Comparison of ENCODE assay signal across 13 cellular contexts in the genomic region with DNA sequence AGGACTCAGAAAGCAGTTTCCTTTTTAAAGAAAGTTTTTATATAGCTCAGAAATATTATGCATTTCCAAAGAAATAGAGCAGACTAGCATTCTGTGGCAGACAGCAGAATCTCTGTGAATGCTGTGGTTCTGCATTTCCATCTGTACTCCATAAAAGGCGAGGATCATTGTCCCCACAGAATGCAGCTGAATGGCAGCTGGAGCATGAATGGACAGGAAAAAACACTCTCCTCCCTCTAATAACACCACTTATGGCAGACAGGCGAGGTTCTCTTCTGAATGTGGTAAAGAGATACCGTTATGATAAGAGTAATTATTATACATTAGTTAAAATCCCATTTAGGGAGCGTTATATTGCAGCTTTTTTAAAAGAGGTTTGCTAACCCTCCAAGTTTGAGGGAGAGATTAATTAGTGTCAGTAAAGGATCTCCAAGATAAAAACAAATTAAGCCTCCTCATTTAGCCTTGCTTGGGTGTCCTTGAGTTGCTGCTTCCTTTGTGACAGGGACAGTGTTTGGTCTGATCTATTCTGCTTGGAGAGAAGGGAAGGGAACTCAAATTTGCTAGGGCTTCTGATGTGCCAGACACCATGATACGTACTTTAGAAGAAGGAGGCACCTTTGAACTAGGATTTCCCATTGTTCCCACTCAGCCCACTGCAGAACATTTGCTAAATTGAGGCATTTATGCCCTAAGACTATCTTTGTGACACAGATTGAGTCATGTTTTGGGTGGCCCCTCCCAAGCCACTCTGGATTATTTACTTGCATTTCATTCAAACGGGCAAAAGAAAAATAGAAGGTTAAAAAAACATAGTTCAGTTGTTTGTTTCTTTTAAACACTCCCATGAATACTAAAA.
DNase-seq lines count a peak whose midpoint lies in the region; TF ChIP-seq lines count a peak whose summit lies in the region.
"Had no signal": no experiment of that assay in that cellular context is flagged by ENCODE, and none has a peak within 500 bp of the region (broad histone marks: within the 10 kb centered on the region; RNA-seq: fewer than 3 reads in every experiment).

No MANE protein-coding gene starts in this region.

- H3K27me3 ChIP-seq in adipocyte (replicated peaks; ENCODE audit: control insufficient read depth, insufficient read depth, low read length) (no peaks in the 10 kb centered on the region), dorsolateral prefrontal cortex (no peaks in the 10 kb centered on the region)

- peak overlapping the region in 10 of 59 donors; percentile 4 to 58 (median 12) for H3K27ac ChIP-seq in dorsolateral prefrontal cortex
- H3K27ac ChIP-seq: left ventricle myocardium inferior had no signal

- no peak overlapping the region for H3K4me3 ChIP-seq in adipocyte (ENCODE audit: low read length)
- H3K4me3 ChIP-seq in dorsolateral prefrontal cortex, result peak overlapping the region in 20 of 59 donors; percentile 0 to 42 (median 12)
- H3K4me3 ChIP-seq: left ventricle myocardium inferior had no signal

- H3K4me3 Mint-ChIP-seq in nephron, result no peak overlapping the region

- H3K4me1 Mint-ChIP-seq in nephron, result peaks cover 17% of the 10 kb centered on the region

- intact Hi-C loops in dorsolateral prefrontal cortex (cut with DNase I), result no loop called here

- TF ChIP-seq CTCF in nephron (IDR thresholded peaks at IDR 0.05; ENCODE audit: unreplicated experiment in 3 of 3) (no peak), dorsolateral prefrontal cortex (IDR thresholded peaks at IDR 0.05 in 54 of 56, conservative IDR thresholded peaks at IDR 0.05 in 2 of 56; ENCODE audit: low read depth in 1 of 56, partially characterized antibody in 56 of 56) (no peak)

- peaks cover 6% of the 10 kb centered on the region for H3K4me1 ChIP-seq in adipocyte (ENCODE audit: control insufficient read depth, insufficient read depth, low read length)

- no peaks in the 10 kb centered on the region for H3K9me3 ChIP-seq in adipocyte (ENCODE audit: control insufficient read depth, low read length)
- H3K9me3 ChIP-seq: left ventricle myocardium inferior had no signal

- no peak overlapping the region for H3K9ac ChIP-seq in adipocyte (ENCODE audit: low read length)

- DNase-seq in DMS53 (lab: John Stamatoyannopoulos, UW), result peak; percentile 75
- DNase-seq in NCI-H2081 treated with DMSO at 0.1 percent for 48 hours (lab: John Stamatoyannopoulos, UW), result peak; percentile 76
- DNase-seq in adipocyte (ENCODE audit: low read depth), result peak; percentile 68
- no peak for DNase-seq in activated CD8-positive, alpha-beta memory T cell treated with anti-CD3 and anti-CD28 coated beads, Interleukin-2, amount 50 U/mL, for 48 hours
- DNase-seq in dorsolateral prefrontal cortex, result no peak
- DNase-seq in mesenteric fat pad (ENCODE audit: low spot score), result no peak
- no peak for DNase-seq in G401 (ENCODE audit: low spot score)
- DNase-seq: activated CD4-positive, alpha-beta T cell treated with anti-CD3 and anti-CD28 coated beads, Interleukin-2, amount 50 U/mL, for 48 hours; activated naive CD4-positive, alpha-beta T cell treated with anti-CD3 and anti-CD28 coated beads, Interleukin-2, amount 50 U/mL, for 16 hours; cortex of kidney; left ventricle myocardium inferior; NCI-H446 had no signal

- in situ Hi-C loops in G401 (cut with HindIII; ENCODE audit: low sequenced_read_pairs), result no loop called here

- H3K27me3 Mint-ChIP-seq in nephron (ENCODE audit: low read depth), result no peaks in the 10 kb centered on the region

- peak overlapping the region in 2 of 3 experiments; percentile 24 to 68 for H3K27ac Mint-ChIP-seq in nephron

- H3K36me3 Mint-ChIP-seq in nephron (ENCODE audit: low read depth), result no peaks in the 10 kb centered on the region

- H3K9me3 Mint-ChIP-seq in nephron, result no peaks in the 10 kb centered on the region

- H3K36me3 ChIP-seq in adipocyte (ENCODE audit: control insufficient read depth, insufficient read depth, low read length, severe bottlenecking), result no peaks in the 10 kb centered on the region
- H3K36me3 ChIP-seq: left ventricle myocardium inferior had no signal

Comparison
In these comparisons a context has a peak if more than half of its experiments do, and no peak if none do; other contexts are left out.
1. DNase-seq: peak in DMS53 (single experiment), NCI-H2081 treated with DMSO at 0.1 percent for 48 hours (single experiment) and adipocyte (single experiment); none in activated CD8-positive, alpha-beta memory T cell treated with anti-CD3 and anti-CD28 coated beads, Interleukin-2, amount 50 U/mL, for 48 hours (single experiment), dorsolateral prefrontal cortex (0 of 10), mesenteric fat pad (single experiment) and G401 (single experiment).